Comparison of ENCODE assay signal across 8 cellular contexts in genomic region chr16:1342526-1343427, GRCh38. TPM values are rescaled to one million over a fixed set of nuclear protein-coding genes. Genes with fewer than 3 reads are reported as not detected.
A peak's percentile ranks its signal among the peaks of the same experiment; 100 is the strongest.
DNase-seq lines count a peak whose midpoint lies in the region; ATAC-seq, FAIRE-seq and TF ChIP-seq lines count a peak whose summit lies in the region.

No MANE protein-coding gene starts in this region.

- H4K20me1 ChIP-seq in endothelial cell of umbilical vein (replicated peaks; ENCODE audit: control insufficient read depth, extremely low read depth, insufficient read depth, low read length): no peaks in the 10 kb centered on the region

- FAIRE-seq in endothelial cell of umbilical vein (lab: Jason Lieb, UNC): peak; percentile 94

- CTCF ChIA-PET in endothelial cell of umbilical vein (lab: Charles Lee): interaction anchor here (0.8 kb wide), 1 partner anchor 16 kb away, joined by 3 read pairs; no protein-coding TSS in a partner anchor

- peak; percentile 61 for ATAC-seq in GM21526 (IDR thresholded peaks at IDR 0.05; ENCODE audit: low FRiP score, unreplicated experiment)

- POLR2A ChIA-PET in endothelial cell of umbilical vein (lab: Charles Lee): interaction anchor here (0.6 kb wide), 1 partner anchor 1107 kb away, joined by 4 read pairs; no protein-coding TSS in a partner anchor

- no peak for TF ChIP-seq POLR2A in endothelial cell of umbilical vein (IDR thresholded peaks at IDR 0.05; ENCODE audit: low read depth, low read length)

- H3K4me3 ChIP-seq in HUES48 (ENCODE audit: low read depth, low read length) (peak overlapping the region; percentile 51), endothelial cell of umbilical vein (replicated peaks in 1 of 3; ENCODE audit: insufficient read depth in 1 of 3, low read depth in 1 of 3, low read length in 3 of 3) (no peak overlapping the region)

- no peak for TF ChIP-seq CTCF in endothelial cell of umbilical vein (IDR thresholded peaks at IDR 0.05; ENCODE audit: extremely low read depth in 1 of 2, insufficient read depth in 1 of 2, low read depth in 1 of 2, low read length in 2 of 2)

- H3K27me3 ChIP-seq in HUES48 (ENCODE audit: control insufficient read depth, insufficient read depth, low read length): peaks cover 9% of the 10 kb centered on the region; the same call in 1 of the 2 replicates
- no peaks in the 10 kb centered on the region for H3K27me3 ChIP-seq in endothelial cell of umbilical vein (ENCODE audit: control insufficient read depth in 2 of 2, insufficient read depth in 2 of 2, low read length in 2 of 2)

- H3K4me1 ChIP-seq in HUES48 (ENCODE audit: control insufficient read depth, insufficient read depth, low read length) (peaks cover 3% of the 10 kb centered on the region; the same call in 1 of the 2 replicates), endothelial cell of umbilical vein (ENCODE audit: control insufficient read depth, extremely low read depth, insufficient read depth, low read length) (no peaks in the 10 kb centered on the region)

- H3K36me3 ChIP-seq in HUES48 (ENCODE audit: control insufficient read depth, insufficient read depth, low read length) (no peaks in the 10 kb centered on the region), endothelial cell of umbilical vein (ENCODE audit: control insufficient read depth in 2 of 2, extremely low read depth in 1 of 2, insufficient read depth in 2 of 2, low read length in 2 of 2) (no peaks in the 10 kb centered on the region)

- intact Hi-C loops in endothelial cell of umbilical vein (cut with micrococcal nuclease): no loop called here

- DNase-seq in DMS 273 (lab: John Stamatoyannopoulos, UW; ENCODE audit: unreplicated experiment) (peak; percentile 100), NOMO-1 (lab: John Stamatoyannopoulos, UW; ENCODE audit: unreplicated experiment in 2 of 2) (peak; percentile 99 to 100), endothelial cell of umbilical vein (ENCODE audit: low read depth, low spot score) (peak; percentile 93), midbrain (lab: John Stamatoyannopoulos, UW) (peak; percentile 77)
- peak; percentile 87 to 89 for DNase-seq in activated CD8-positive, alpha-beta memory T cell treated with anti-CD3 and anti-CD28 coated beads for 4 hours (ENCODE audit: low read depth in 2 of 2)
- DNase-seq in stimulated activated CD8-positive, alpha-beta memory T cell treated with anti-CD3 and anti-CD28 coated beads, Interleukin-4, amount 100 ng/mL, for 1 hour (ENCODE audit: low read depth in 2 of 2, low spot score in 1 of 2): peak; percentile 90

- H3K9ac ChIP-seq in HUES48 (ENCODE audit: low read depth, low read length): no peak overlapping the region
- no peak overlapping the region for H3K9ac ChIP-seq in endothelial cell of umbilical vein (replicated peaks; ENCODE audit: extremely low read depth, insufficient read depth, low read length)

- no peak overlapping the region for H3K27ac ChIP-seq in HUES48 (ENCODE audit: low read depth, low read length)
- H3K27ac ChIP-seq in endothelial cell of umbilical vein (ENCODE audit: insufficient read depth, low read depth, low read length): no peak overlapping the region

- dilution Hi-C loops in endothelial cell of umbilical vein (cut with MboI; ENCODE audit: extremely low pct_ligation_motif_present, low sequenced_read_pairs): no loop called here

- H3K9me3 ChIP-seq in HUES48 (ENCODE audit: control insufficient read depth, insufficient read depth, low read length): no peaks in the 10 kb centered on the region
- H3K9me3 ChIP-seq in endothelial cell of umbilical vein (replicated peaks; ENCODE audit: control insufficient read depth, insufficient read depth, low read length): no peaks in the 10 kb centered on the region

- no peaks in the 10 kb centered on the region for H3K9me1 ChIP-seq in endothelial cell of umbilical vein (replicated peaks; ENCODE audit: control insufficient read depth, extremely low read depth, insufficient read depth, low read length)

- H2AFZ ChIP-seq in endothelial cell of umbilical vein (ENCODE audit: low read depth, low read length): no peak overlapping the region

- no peak overlapping the region for H3K4me2 ChIP-seq in endothelial cell of umbilical vein (ENCODE audit: insufficient read depth, low read length)

- no peaks in the 10 kb centered on the region for H3K79me2 ChIP-seq in endothelial cell of umbilical vein (ENCODE audit: control insufficient read depth, insufficient read depth, low read length)

- no TSS peak for BruUV-seq in endothelial cell of umbilical vein (replicated peaks; lab: Mats Ljungman, UMichigan)

TF ChIP-seq in endothelial cell of umbilical vein, 7 proteins besides CTCF, POLR2A, EP300 and RAD21:
- no peak for TF ChIP-seq POLR2AphosphoS5 (IDR thresholded peaks at IDR 0.05; ENCODE audit: insufficient read depth, low read depth, low read length)
- no peak for TF ChIP-seq FOS (IDR thresholded peaks at IDR 0.05; ENCODE audit: borderline replicate concordance, insufficient read depth, low read length)
- no peak for TF ChIP-seq JUN (IDR thresholded peaks at IDR 0.05; ENCODE audit: borderline replicate concordance, insufficient read depth, insufficient read length, low read depth)
- no peak for TF ChIP-seq EZH2 (IDR thresholded peaks at IDR 0.05; ENCODE audit: borderline replicate concordance, low read depth, low read length, severe bottlenecking)
- TF ChIP-seq MAX (IDR thresholded peaks at IDR 0.05; ENCODE audit: insufficient read depth, insufficient read length): no peak
- TF ChIP-seq MYC (IDR thresholded peaks at IDR 0.05; ENCODE audit: low read depth, low read length): no peak
- no peak for TF ChIP-seq GATA2 (IDR thresholded peaks at IDR 0.05; ENCODE audit: insufficient read depth, insufficient read length, low read depth, low read length)

RNA-seq across cellular contexts. Expression of gene TSR3, which starts 8.9 kb away (rescaled TPM):
- 65.4 and 69.9 TPM in 2 replicates for total RNA-seq in endothelial cell of umbilical vein
- polyA plus RNA-seq in endothelial cell of umbilical vein: 82.7 and 88.7 TPM in 2 replicates
- polyA plus RNA-seq in endothelial cell of umbilical vein (2011; cell fraction: cytosol; rRNA removed): 51.6 and 68.7 TPM in 2 replicates
- polyA plus RNA-seq in endothelial cell of umbilical vein (2011; cell fraction: nucleus; rRNA removed): 25.1 and 31.3 TPM in 2 replicates
- 54.6 and 74.3 TPM in 2 replicates for polyA plus RNA-seq in endothelial cell of umbilical vein (2012)
- 16.0 and 18.7 TPM in 2 replicates for polyA minus RNA-seq in endothelial cell of umbilical vein
- polyA minus RNA-seq in endothelial cell of umbilical vein (2011; cell fraction: cytosol; rRNA and poly(A)+ RNA removed): 48.5 TPM
- 4.2 and 10.8 TPM in 2 replicates for polyA minus RNA-seq in endothelial cell of umbilical vein (2011; cell fraction: nucleus; rRNA and poly(A)+ RNA removed)

RNA-seq across cellular contexts. Expression of gene GNPTG, which starts 9.0 kb away (rescaled TPM):
- 51.6 and 56.3 TPM in 2 replicates for total RNA-seq in endothelial cell of umbilical vein
- 109 and 137 TPM in 2 replicates for polyA plus RNA-seq in endothelial cell of umbilical vein
- 88.9 and 119 TPM in 2 replicates for polyA plus RNA-seq in endothelial cell of umbilical vein (2011; cell fraction: cytosol; rRNA removed)
- 102 and 120 TPM in 2 replicates for polyA plus RNA-seq in endothelial cell of umbilical vein (2011; cell fraction: nucleus; rRNA removed)
- 29.8 and 51.0 TPM in 2 replicates for polyA plus RNA-seq in endothelial cell of umbilical vein (2012)
- polyA minus RNA-seq in endothelial cell of umbilical vein: 27.9 and 40.7 TPM in 2 replicates
- polyA minus RNA-seq in endothelial cell of umbilical vein (2011; cell fraction: cytosol; rRNA and poly(A)+ RNA removed): 17.3 TPM
- polyA minus RNA-seq in endothelial cell of umbilical vein (2011; cell fraction: nucleus; rRNA and poly(A)+ RNA removed): 11.6 and 24.3 TPM in 2 replicates

RNA-seq across cellular contexts. Expression of gene BAIAP3, which starts 9.3 kb away (rescaled TPM):
- total RNA-seq in endothelial cell of umbilical vein: 0.66 and 0.88 TPM in 2 replicates
- polyA plus RNA-seq in endothelial cell of umbilical vein: 0.27 and 0.36 TPM in 2 replicates
- 0.09 and 0.10 TPM in 2 replicates for polyA plus RNA-seq in endothelial cell of umbilical vein (2011; cell fraction: cytosol; rRNA removed)
- 1.1 and 1.8 TPM in 2 replicates for polyA plus RNA-seq in endothelial cell of umbilical vein (2011; cell fraction: nucleus; rRNA removed)
- polyA plus RNA-seq in endothelial cell of umbilical vein (2012): 0.12 and 0.33 TPM in 2 replicates
- polyA minus RNA-seq in endothelial cell of umbilical vein: 0.32 and 0.38 TPM in 2 replicates
- not detected for polyA minus RNA-seq in endothelial cell of umbilical vein (2011; cell fraction: cytosol; rRNA and poly(A)+ RNA removed)
- polyA minus RNA-seq in endothelial cell of umbilical vein (2011; cell fraction: nucleus; rRNA and poly(A)+ RNA removed): 0.19 and 0.24 TPM in 2 replicates

RNA-seq across cellular contexts. Expression of gene UBE2I, which starts 33.3 kb away (rescaled TPM):
- total RNA-seq in endothelial cell of umbilical vein: 230 and 233 TPM in 2 replicates
- polyA plus RNA-seq in endothelial cell of umbilical vein: 121 and 122 TPM in 2 replicates
- polyA plus RNA-seq in endothelial cell of umbilical vein (2011; cell fraction: cytosol; rRNA removed): 143 and 152 TPM in 2 replicates
- 216 and 241 TPM in 2 replicates for polyA plus RNA-seq in endothelial cell of umbilical vein (2011; cell fraction: nucleus; rRNA removed)
- 167 and 177 TPM in 2 replicates for polyA plus RNA-seq in endothelial cell of umbilical vein (2012)
- polyA minus RNA-seq in endothelial cell of umbilical vein: 70.3 and 73.6 TPM in 2 replicates
- polyA minus RNA-seq in endothelial cell of umbilical vein (2011; cell fraction: cytosol; rRNA and poly(A)+ RNA removed): 64.5 TPM
- 66.8 and 90.0 TPM in 2 replicates for polyA minus RNA-seq in endothelial cell of umbilical vein (2011; cell fraction: nucleus; rRNA and poly(A)+ RNA removed)
